15 cellular contexts compared by ENCODE assay signal in the genomic region with DNA sequence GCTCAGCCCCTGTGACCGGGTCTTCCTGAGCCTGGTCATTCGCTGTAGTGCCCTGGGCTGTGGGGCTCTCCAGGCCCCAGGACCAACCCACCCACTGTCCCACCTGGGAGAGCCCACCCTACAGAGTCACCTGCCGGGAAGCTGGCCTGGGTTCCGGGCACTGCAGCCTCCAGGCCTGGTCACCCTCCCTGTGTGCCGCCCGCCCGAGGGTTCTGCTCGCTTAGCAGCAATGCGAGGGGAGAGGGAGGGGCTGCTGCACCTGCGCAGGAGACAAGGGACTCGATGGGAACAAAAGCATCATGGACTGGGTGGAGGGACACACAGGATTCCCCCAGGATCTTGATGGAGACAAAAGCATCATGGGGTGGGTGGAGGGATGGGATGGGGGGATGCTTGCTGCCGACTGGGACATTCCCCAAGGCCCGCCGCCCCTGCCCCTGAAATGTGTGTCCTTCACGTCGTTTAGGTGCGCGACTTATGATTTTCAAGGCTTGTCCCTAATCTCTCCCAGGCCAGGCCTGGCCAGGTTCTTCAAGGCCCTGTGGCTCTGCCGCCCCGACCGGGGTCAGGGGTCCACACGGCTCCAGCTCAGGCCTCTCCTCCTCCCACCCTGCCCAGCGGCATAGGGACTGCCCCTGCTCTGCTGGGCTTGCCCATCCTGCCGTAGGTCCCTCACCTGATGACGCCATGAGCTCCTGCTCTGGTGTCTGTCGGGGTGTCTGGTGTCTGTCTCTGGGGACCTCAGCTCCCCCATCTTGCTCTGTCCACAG. TPM values are rescaled to one million over a fixed set of nuclear protein-coding genes. Genes with fewer than 3 reads are reported as not detected.
DNase-seq lines count a peak whose midpoint lies in the region; FAIRE-seq and TF ChIP-seq lines count a peak whose summit lies in the region.
"Had no signal": no experiment of that assay in that cellular context is flagged by ENCODE, and none has a peak within 500 bp of the region (broad histone marks: within the 10 kb centered on the region; RNA-seq: fewer than 3 reads in every experiment).

No MANE protein-coding gene starts in this region.

- DNase-seq in right atrium auricular region (ENCODE audit: low spot score) (peak; percentile 21), cardiac septum (ENCODE audit: low spot score) (no peak), kidney (peak; percentile 66), posterior vena cava (ENCODE audit: low spot score) (peak; percentile 71), mucosa of gallbladder (ENCODE audit: low spot score) (no peak), H4 (ENCODE audit: low spot score) (no peak), GM19238 (ENCODE audit: insufficient read length, low spot score) (no peak)
- DNase-seq: ACHN; CD4-positive, CD25-positive, alpha-beta regulatory T cell; DMS53; GF-D8; H9 had no signal

- H3K9me3 ChIP-seq in right atrium auricular region (peaks cover 7 to 15% of the 10 kb centered on the region in 2 donors), kidney (ENCODE audit: control insufficient read depth in 1 of 2, low read length in 2 of 2) (peaks cover 0 to 5% of the 10 kb centered on the region in 2 donors)

- TF ChIP-seq CTCF in right atrium auricular region (IDR thresholded peaks at IDR 0.05): no peak
- no peak for TF ChIP-seq CTCF in kidney (IDR thresholded peaks at IDR 0.05; ENCODE audit: borderline replicate concordance, extremely low read depth, insufficient read depth)

- no peak overlapping the region for H3K9ac ChIP-seq in kidney (ENCODE audit: low read length in 2 of 2)
- H3K9ac ChIP-seq: BLaER1 treated with 17β-estradiol and CSF1 and Interleukin-3, amounts not matched to agents 10 nM and 100 nM had no signal

- H3K27me3 ChIP-seq in right atrium auricular region: no peaks in the 10 kb centered on the region

- intact Hi-C loops in cardiac septum (cut with DNase I) (no loop called here), kidney (cut with DNase I) (no loop called here), posterior vena cava (cut with DNase I) (loop anchor here in 1 of 2 donors (10.0 kb wide), 1 partner anchor 301 kb away; no protein-coding TSS in a partner anchor)

- H3K27ac ChIP-seq in right atrium auricular region (no peak overlapping the region), kidney (ENCODE audit: low read depth in 2 of 2, low read length in 2 of 2) (no peak overlapping the region)
- H3K27ac ChIP-seq: BLaER1 treated with 17β-estradiol and CSF1 and Interleukin-3, amounts not matched to agents 10 nM and 100 nM had no signal

- no peak for FAIRE-seq in kidney (lab: Jason Lieb, UNC)
- FAIRE-seq: HTR-8/SVneo had no signal

- H3K36me3 ChIP-seq in right atrium auricular region: no peaks in the 10 kb centered on the region
- no peaks in the 10 kb centered on the region for H3K36me3 ChIP-seq in kidney (ENCODE audit: control insufficient read depth in 1 of 2, insufficient read depth in 2 of 2, low read length in 2 of 2)

- H3K4me1 ChIP-seq in right atrium auricular region (no peaks in the 10 kb centered on the region), kidney (ENCODE audit: control insufficient read depth in 1 of 2, insufficient read depth in 1 of 2, low read depth in 1 of 2, low read length in 2 of 2) (no peaks in the 10 kb centered on the region)

- H3K4me3 ChIP-seq in right atrium auricular region (no peak overlapping the region), kidney (ENCODE audit: low read length in 2 of 2) (no peak overlapping the region)
- H3K4me3 ChIP-seq: BLaER1 treated with 17β-estradiol and CSF1 and Interleukin-3, amounts not matched to agents 10 nM and 100 nM had no signal

RNA-seq across cellular contexts. Expression of a gene that starts 1.7 kb away (rescaled TPM):
- not detected for total RNA-seq in right atrium auricular region
- total RNA-seq in cardiac septum: not detected
- total RNA-seq in kidney: not detected
- polyA plus RNA-seq in kidney (ENCODE audit: insufficient read depth, low read depth, low replicate concordance): not detected
- total RNA-seq in posterior vena cava: not detected
- not detected for total RNA-seq in mucosa of gallbladder
- not detected in 2 replicates for total RNA-seq in H4 (2014; rRNA removed; shearing (Covaris generic))
- total RNA-seq: A172; CD4-positive, CD25-positive, alpha-beta regulatory T cell; H9 had no signal
- polyA plus RNA-seq: CD4-positive, CD25-positive, alpha-beta regulatory T cell had no signal

RNA-seq across cellular contexts. Expression of a gene that starts 13.2 kb away (rescaled TPM):
- total RNA-seq in right atrium auricular region (not detected), cardiac septum (not detected), kidney (not detected), posterior vena cava (not detected), mucosa of gallbladder (not detected)
- not detected for polyA plus RNA-seq in kidney (ENCODE audit: insufficient read depth, low read depth, low replicate concordance)
- not detected in 2 replicates for total RNA-seq in H4 (2014; rRNA removed; shearing (Covaris generic))
- total RNA-seq: A172; CD4-positive, CD25-positive, alpha-beta regulatory T cell; H9 had no signal
- polyA plus RNA-seq: CD4-positive, CD25-positive, alpha-beta regulatory T cell had no signal

RNA-seq across cellular contexts. Expression of a gene that starts 13.3 kb away (rescaled TPM):
- total RNA-seq in right atrium auricular region: not detected
- total RNA-seq in cardiac septum: not detected
- not detected for total RNA-seq in kidney
- not detected for polyA plus RNA-seq in kidney (ENCODE audit: insufficient read depth, low read depth, low replicate concordance)
- not detected for total RNA-seq in posterior vena cava
- total RNA-seq in mucosa of gallbladder: not detected
- total RNA-seq in H4 (2014; rRNA removed; shearing (Covaris generic)): not detected in 2 replicates
- total RNA-seq: A172; CD4-positive, CD25-positive, alpha-beta regulatory T cell; H9 had no signal
- polyA plus RNA-seq: CD4-positive, CD25-positive, alpha-beta regulatory T cell had no signal

RNA-seq across cellular contexts. Expression of a gene that starts 21.3 kb away (rescaled TPM):
- total RNA-seq in right atrium auricular region (not detected), cardiac septum (not detected), kidney (not detected), posterior vena cava (not detected), mucosa of gallbladder (not detected)
- polyA plus RNA-seq in kidney (ENCODE audit: insufficient read depth, low read depth, low replicate concordance): not detected
- not detected in 2 replicates for total RNA-seq in H4 (2014; rRNA removed; shearing (Covaris generic))
- total RNA-seq: A172; CD4-positive, CD25-positive, alpha-beta regulatory T cell; H9 had no signal
- polyA plus RNA-seq: CD4-positive, CD25-positive, alpha-beta regulatory T cell had no signal

RNA-seq across cellular contexts. Expression of a gene that starts 23.6 kb away (rescaled TPM):
- not detected for total RNA-seq in right atrium auricular region
- not detected for total RNA-seq in cardiac septum
- not detected for total RNA-seq in kidney
- not detected for polyA plus RNA-seq in kidney (ENCODE audit: insufficient read depth, low read depth, low replicate concordance)
- not detected for total RNA-seq in posterior vena cava
- total RNA-seq in mucosa of gallbladder: not detected
- total RNA-seq in H4 (2014; rRNA removed; shearing (Covaris generic)): not detected in 2 replicates
- total RNA-seq: A172; CD4-positive, CD25-positive, alpha-beta regulatory T cell; H9 had no signal
- polyA plus RNA-seq: CD4-positive, CD25-positive, alpha-beta regulatory T cell had no signal

Comparison
In these comparisons a context has a peak if more than half of its experiments do, and no peak if none do; other contexts are left out.
1. DNase-seq: peak in right atrium auricular region (single experiment), kidney (single experiment) and posterior vena cava (single experiment); none in cardiac septum (single experiment), mucosa of gallbladder (single experiment), H4 (single experiment) and GM19238 (single experiment).